ENCODE assay signal across 19 cellular contexts in the genomic region with DNA sequence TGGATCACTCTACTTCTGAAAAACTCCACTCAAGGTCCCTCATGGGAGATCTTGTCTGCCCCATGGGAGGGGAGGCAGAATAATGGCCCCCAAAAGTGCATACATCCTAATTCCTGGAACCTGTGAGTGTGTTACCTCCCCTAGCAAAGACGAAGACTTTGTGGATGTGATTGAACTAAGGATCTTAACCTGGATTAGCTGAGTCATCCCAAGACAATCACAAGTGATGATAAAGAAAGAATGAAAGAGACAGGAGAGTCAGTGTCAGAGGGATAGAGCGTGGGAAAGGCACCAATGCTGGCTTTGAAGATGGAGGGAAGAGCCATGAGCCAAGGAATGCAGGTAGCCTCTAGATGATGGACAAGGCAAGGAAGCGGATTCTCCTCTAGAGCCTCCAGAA.
DNase-seq lines count a peak whose midpoint lies in the region; ATAC-seq, FAIRE-seq and TF ChIP-seq lines count a peak whose summit lies in the region.
"Had no signal": no experiment of that assay in that cellular context is flagged by ENCODE, and none has a peak within 500 bp of the region (broad histone marks: within the 10 kb centered on the region; RNA-seq: fewer than 3 reads in every experiment).

No MANE protein-coding gene starts in this region.

- no peaks in the 10 kb centered on the region for H3K27me3 ChIP-seq in HepG2 (ENCODE audit: control insufficient read depth in 1 of 2, insufficient read depth in 2 of 2, low read length in 2 of 2)
- no peaks in the 10 kb centered on the region for H3K27me3 ChIP-seq in right lobe of liver
- H3K27me3 ChIP-seq: BLaER1 treated with 17β-estradiol and CSF1 and Interleukin-3, amounts not matched to agents 10 nM and 100 nM had no signal

- H3K4me1 Mint-ChIP-seq in activated T-helper 17 cell treated with anti-CD3 and anti-CD28 coated beads, Interleukin-2, amount 50 U/mL, for 72 hours = no peaks in the 10 kb centered on the region
- H3K4me1 Mint-ChIP-seq in activated naive CD4-positive, alpha-beta T cell treated with anti-CD3 and anti-CD28 coated beads, Interleukin-2, amount 10 ng/mL, durations not matched to agents 7 days and 5 days = no peaks in the 10 kb centered on the region
- H3K4me1 Mint-ChIP-seq in activated CD8-positive, alpha-beta memory T cell treated with anti-CD3 and anti-CD28 coated beads, Interleukin-2, amount 10 ng/mL, durations not matched to agents 7 days and 5 days = no peaks in the 10 kb centered on the region
- H3K4me1 Mint-ChIP-seq: B cell had no signal

- ATAC-seq in HepG2 (no peak), right lobe of liver (no peak), GM18867 (IDR thresholded peaks at IDR 0.05; ENCODE audit: unreplicated experiment) (no peak)
- peak; percentile 24 for ATAC-seq in activated T-helper 17 cell treated with anti-CD3 and anti-CD28 coated beads, Interleukin-2, amount 50 U/mL, for 72 hours (replicated peaks)
- no peak for ATAC-seq in activated CD8-positive, alpha-beta memory T cell treated with anti-CD3 and anti-CD28 coated beads, Interleukin-2, amount 10 ng/mL, durations not matched to agents 7 days and 5 days
- ATAC-seq: CD8-positive, alpha-beta T cell; GM12878; GM23338 had no signal

- H3K79me2 ChIP-seq in HepG2 (ENCODE audit: insufficient read depth, low read length) = no peaks in the 10 kb centered on the region

- H3K4me3 Mint-ChIP-seq in activated T-helper 17 cell treated with anti-CD3 and anti-CD28 coated beads, Interleukin-2, amount 50 U/mL, for 72 hours = no peak overlapping the region
- no peak overlapping the region for H3K4me3 Mint-ChIP-seq in activated naive CD4-positive, alpha-beta T cell treated with anti-CD3 and anti-CD28 coated beads, Interleukin-2, amount 10 ng/mL, durations not matched to agents 7 days and 5 days
- H3K4me3 Mint-ChIP-seq in activated CD8-positive, alpha-beta memory T cell treated with anti-CD3 and anti-CD28 coated beads, Interleukin-2, amount 10 ng/mL, durations not matched to agents 7 days and 5 days = no peak overlapping the region
- H3K4me3 Mint-ChIP-seq: B cell; CD8-positive, alpha-beta T cell; GM23338; HFFc6 had no signal

- TF ChIP-seq POLR2A in HepG2 (IDR thresholded peaks at IDR 0.05; ENCODE audit: insufficient read depth in 1 of 2, low read depth in 2 of 2, low read length in 2 of 2) = no peak
- TF ChIP-seq POLR2A in right lobe of liver (IDR thresholded peaks at IDR 0.05) = no peak

- in situ Hi-C loops in HepG2 (cut with HindIII; ENCODE audit: extremely low pct_ligation_motif_present, low pct_unique_long_range_greater_than_20kb) = no loop called here

- no peak for FAIRE-seq in HepG2 (lab: Jason Lieb, UNC)
- FAIRE-seq: GM12878, GM19239, H54 had no signal

- CTCF ChIA-PET in HepG2 (lab: Yijun Ruan, JAX; ENCODE audit: low intra/inter-chr PET ratio, low total read pairs) = no interaction called here
- CTCF ChIA-PET in activated naive CD4-positive, alpha-beta T cell treated with anti-CD3 and anti-CD28 coated beads, Interleukin-2, amount 10 ng/mL, durations not matched to agents 7 days and 5 days (lab: Charles Lee) = no interaction called here
- CTCF ChIA-PET in activated CD8-positive, alpha-beta memory T cell treated with anti-CD3 and anti-CD28 coated beads, Interleukin-2, amount 10 ng/mL, durations not matched to agents 7 days and 5 days (lab: Charles Lee) = no interaction called here

- no peak for DNase-seq in HepG2 (ENCODE audit: low spot score)
- no peak for DNase-seq in right lobe of liver
- peak; percentile 17 for DNase-seq in epithelial cell of esophagus (ENCODE audit: low read depth)
- DNase-seq in activated naive CD4-positive, alpha-beta T cell treated with anti-CD3 and anti-CD28 coated beads, Interleukin-2, amount 10 ng/mL, durations not matched to agents 7 days and 5 days = no peak
- DNase-seq in activated CD8-positive, alpha-beta memory T cell treated with anti-CD3 and anti-CD28 coated beads, Interleukin-2, amount 10 ng/mL, durations not matched to agents 7 days and 5 days = no peak
- no peak for DNase-seq in NCI-H2029 (lab: John Stamatoyannopoulos, UW)
- DNase-seq: Calu3; CD8-positive, alpha-beta T cell; HCEC 1CT; HFFc6 had no signal

- H3K4me1 ChIP-seq in HepG2 (ENCODE audit: insufficient read depth, low read length) = no peaks in the 10 kb centered on the region
- no peaks in the 10 kb centered on the region for H3K4me1 ChIP-seq in right lobe of liver
- H3K4me1 ChIP-seq: BLaER1 treated with 17β-estradiol and CSF1 and Interleukin-3, amounts not matched to agents 10 nM and 100 nM had no signal

- H2AFZ ChIP-seq in HepG2 (ENCODE audit: low read length) = no peak overlapping the region
- H2AFZ ChIP-seq: GM23338 had no signal

- no peak overlapping the region for H3K27ac ChIP-seq in HepG2 (ENCODE audit: extremely low read length, insufficient read depth, low read length)
- no peak overlapping the region for H3K27ac ChIP-seq in right lobe of liver
- H3K27ac ChIP-seq: 22Rv1; BLaER1 treated with 17β-estradiol and CSF1 and Interleukin-3, amounts not matched to agents 10 nM and 100 nM had no signal

- H3K9me3 ChIP-seq in HepG2 (ENCODE audit: low read length) = peaks cover under 1% of the 10 kb centered on the region; the same call in 1 of the 2 replicates
- H3K9me3 ChIP-seq in right lobe of liver = no peaks in the 10 kb centered on the region
- H3K9me3 ChIP-seq: BLaER1 treated with 17β-estradiol and CSF1 and Interleukin-3, amounts not matched to agents 10 nM and 100 nM had no signal

- peaks cover 19% of the 10 kb centered on the region for H3K27me3 Mint-ChIP-seq in activated T-helper 17 cell treated with anti-CD3 and anti-CD28 coated beads, Interleukin-2, amount 50 U/mL, for 72 hours
- no peaks in the 10 kb centered on the region for H3K27me3 Mint-ChIP-seq in activated naive CD4-positive, alpha-beta T cell treated with anti-CD3 and anti-CD28 coated beads, Interleukin-2, amount 10 ng/mL, durations not matched to agents 7 days and 5 days
- no peaks in the 10 kb centered on the region for H3K27me3 Mint-ChIP-seq in activated CD8-positive, alpha-beta memory T cell treated with anti-CD3 and anti-CD28 coated beads, Interleukin-2, amount 10 ng/mL, durations not matched to agents 7 days and 5 days
- H3K27me3 Mint-ChIP-seq: B cell had no signal

- no peak for TF ChIP-seq RAD21 in HepG2 (CRISPR knock-in tag; IDR thresholded peaks at IDR 0.05)

- H3K4me3 ChIP-seq in HepG2 (replicated peaks in 1 of 3; ENCODE audit: insufficient read depth in 1 of 3, low read depth in 2 of 3, low read length in 3 of 3) (no peak overlapping the region), right lobe of liver (no peak overlapping the region), epithelial cell of esophagus (ENCODE audit: low read length) (no peak overlapping the region)
- H3K4me3 ChIP-seq: BLaER1 treated with 17β-estradiol and CSF1 and Interleukin-3, amounts not matched to agents 10 nM and 100 nM; GM12878; GM23338 had no signal

- intact Hi-C loops in HepG2 (cut with micrococcal nuclease; ENCODE audit: unreplicated experiment) = no loop called here
- intact Hi-C loops in right lobe of liver (cut with DNase I) = no loop called here

- no peaks in the 10 kb centered on the region for H3K36me3 Mint-ChIP-seq in activated T-helper 17 cell treated with anti-CD3 and anti-CD28 coated beads, Interleukin-2, amount 50 U/mL, for 72 hours (ENCODE audit: low read depth)
- H3K36me3 Mint-ChIP-seq in activated naive CD4-positive, alpha-beta T cell treated with anti-CD3 and anti-CD28 coated beads, Interleukin-2, amount 10 ng/mL, durations not matched to agents 7 days and 5 days = no peaks in the 10 kb centered on the region
- H3K36me3 Mint-ChIP-seq in activated CD8-positive, alpha-beta memory T cell treated with anti-CD3 and anti-CD28 coated beads, Interleukin-2, amount 10 ng/mL, durations not matched to agents 7 days and 5 days = no peaks in the 10 kb centered on the region
- H3K36me3 Mint-ChIP-seq: CD8-positive, alpha-beta T cell had no signal

- BruUV-seq in HepG2 (replicated peaks; lab: Mats Ljungman, UMichigan) = no TSS peak

- TF ChIP-seq EP300 in HepG2 (IDR thresholded peaks at IDR 0.05; ENCODE audit: low read depth in 2 of 2, low read length in 2 of 2) (no peak), HepG2 (CRISPR knock-in tag; IDR thresholded peaks at IDR 0.05; ENCODE audit: borderline replicate concordance) (no peak)

- no peak overlapping the region for H3K27ac Mint-ChIP-seq in activated T-helper 17 cell treated with anti-CD3 and anti-CD28 coated beads, Interleukin-2, amount 50 U/mL, for 72 hours
- no peak overlapping the region for H3K27ac Mint-ChIP-seq in activated naive CD4-positive, alpha-beta T cell treated with anti-CD3 and anti-CD28 coated beads, Interleukin-2, amount 10 ng/mL, durations not matched to agents 7 days and 5 days
- no peak overlapping the region for H3K27ac Mint-ChIP-seq in activated CD8-positive, alpha-beta memory T cell treated with anti-CD3 and anti-CD28 coated beads, Interleukin-2, amount 10 ng/mL, durations not matched to agents 7 days and 5 days
- H3K27ac Mint-ChIP-seq: B cell; CD8-positive, alpha-beta T cell; GM23338; HFFc6 had no signal

- H3K36me3 ChIP-seq in HepG2 (replicated peaks in 1 of 2; ENCODE audit: control insufficient read depth in 1 of 2, insufficient read depth in 2 of 2, low read length in 2 of 2) (no peaks in the 10 kb centered on the region), right lobe of liver (no peaks in the 10 kb centered on the region)
- H3K36me3 ChIP-seq: BLaER1 treated with 17β-estradiol and CSF1 and Interleukin-3, amounts not matched to agents 10 nM and 100 nM had no signal

- POLR2A ChIA-PET in HepG2 (lab: Yijun Ruan, JAX) = no interaction called here

- TF ChIP-seq CTCF in HepG2 (CRISPR knock-in tag; IDR thresholded peaks at IDR 0.05) (no peak), right lobe of liver (IDR thresholded peaks at IDR 0.05) (no peak), epithelial cell of esophagus (IDR thresholded peaks at IDR 0.05; ENCODE audit: insufficient read depth, low read depth, low read length, missing control alignments) (no peak)

- H3K4me2 ChIP-seq in HepG2 (ENCODE audit: low read depth, low read length) = no peak overlapping the region
- H3K4me2 ChIP-seq: BLaER1 treated with 17β-estradiol and CSF1 and Interleukin-3, amounts not matched to agents 10 nM and 100 nM; GM23338 had no signal

- H3K9ac ChIP-seq in HepG2 (ENCODE audit: insufficient read depth, low read depth, low read length) = no peak overlapping the region
- H3K9ac ChIP-seq: BLaER1 treated with 17β-estradiol and CSF1 and Interleukin-3, amounts not matched to agents 10 nM and 100 nM had no signal

- no peaks in the 10 kb centered on the region for H4K20me1 ChIP-seq in HepG2 (ENCODE audit: insufficient read depth, low read length)
- H4K20me1 ChIP-seq: BLaER1 treated with 17β-estradiol and CSF1 and Interleukin-3, amounts not matched to agents 10 nM and 100 nM had no signal

- WGBS in HepG2 (ENCODE audit: low lambda C conversion rate) = 42% methylated on average over 3 of the region's 3 CpGs
- WGBS in right lobe of liver (ENCODE audit: insufficient coverage, low coverage, low lambda C conversion rate, missing lambda C conversion rate) = 73% methylated on average over 3 of the region's 3 CpGs

- H3K9me3 Mint-ChIP-seq in activated T-helper 17 cell treated with anti-CD3 and anti-CD28 coated beads, Interleukin-2, amount 50 U/mL, for 72 hours = no peaks in the 10 kb centered on the region
- no peaks in the 10 kb centered on the region for H3K9me3 Mint-ChIP-seq in activated naive CD4-positive, alpha-beta T cell treated with anti-CD3 and anti-CD28 coated beads, Interleukin-2, amount 10 ng/mL, durations not matched to agents 7 days and 5 days
- H3K9me3 Mint-ChIP-seq in activated CD8-positive, alpha-beta memory T cell treated with anti-CD3 and anti-CD28 coated beads, Interleukin-2, amount 10 ng/mL, durations not matched to agents 7 days and 5 days (ENCODE audit: low read depth) = no peaks in the 10 kb centered on the region
- H3K9me3 Mint-ChIP-seq: CD8-positive, alpha-beta T cell had no signal
